Comparison of ENCODE assay signal across 9 cellular contexts in the genomic region with DNA sequence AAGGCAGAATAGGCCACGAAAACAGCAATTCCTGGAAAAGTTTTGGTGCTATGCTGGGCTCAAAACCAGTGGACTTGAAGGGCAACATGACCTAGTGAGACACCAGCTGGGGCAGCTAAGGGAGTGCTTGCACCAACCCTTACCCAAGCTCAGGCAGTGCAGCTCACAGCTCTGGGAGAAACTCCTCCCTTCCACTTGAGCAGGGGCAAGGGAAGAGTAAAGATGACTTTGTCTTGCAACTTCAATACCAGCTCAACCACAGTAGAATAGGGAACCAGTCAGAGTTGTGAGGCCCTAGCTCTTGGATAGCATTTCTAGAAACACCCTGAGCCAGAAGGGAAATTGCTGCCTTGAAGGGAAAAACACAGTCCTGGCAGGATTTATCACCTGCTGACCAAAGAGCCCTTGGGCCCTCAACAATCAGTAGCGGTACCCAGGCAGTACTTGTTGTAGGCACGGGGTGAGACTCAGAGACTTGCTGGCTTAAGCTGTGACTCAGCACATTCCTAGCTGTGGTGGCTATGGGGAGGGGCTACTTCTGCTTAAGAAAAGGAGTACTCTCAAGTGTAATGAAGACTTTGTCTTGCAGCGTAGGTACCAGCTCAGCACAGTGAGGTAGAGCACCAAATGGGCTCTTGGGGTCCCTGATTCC. TPM values are rescaled to one million over a fixed set of nuclear protein-coding genes. Genes with fewer than 3 reads are reported as not detected.
A peak's percentile ranks its signal among the peaks of the same experiment; 100 is the strongest.
DNase-seq lines count a peak whose midpoint lies in the region; ATAC-seq, FAIRE-seq and TF ChIP-seq lines count a peak whose summit lies in the region.
"Had no signal": no experiment of that assay in that cellular context is flagged by ENCODE, and none has a peak within 500 bp of the region (broad histone marks: within the 10 kb centered on the region; RNA-seq: fewer than 3 reads in every experiment).

No MANE protein-coding gene starts in this region.

- H2AK5ac ChIP-seq in H9 (ENCODE audit: insufficient read length, low read length): no peak overlapping the region

- DNase-seq in H9: peak; percentile 95
- peak; percentile 81 for DNase-seq in RCC 7860 (ENCODE audit: low spot score)
- DNase-seq in fibroblast of villous mesenchyme (ENCODE audit: low read depth): peak; percentile 85
- no peak for DNase-seq in sciatic nerve (ENCODE audit: low spot score)
- no peak for DNase-seq in HEK293T (ENCODE audit: extremely low spot score)
- no peak for DNase-seq in D341Med (ENCODE audit: low spot score)
- DNase-seq in SHP77 (lab: John Stamatoyannopoulos, UW): no peak
- DNase-seq: occipital lobe had no signal

- H3K9me3 ChIP-seq in H9 (ENCODE audit: control insufficient read depth, low read depth, low read length): no peaks in the 10 kb centered on the region

- TF ChIP-seq CTCF in H9 (conservative IDR thresholded peaks at IDR 0.05) (no peak), fibroblast of villous mesenchyme (IDR thresholded peaks at IDR 0.05; ENCODE audit: insufficient read depth, low read depth, low read length) (no peak)

- H3K4me3 Mint-ChIP-seq in H9: peak overlapping the region in 1 of 2 experiments; percentile 23; a peak in 2 of 5 replicates

- H4K20me1 ChIP-seq in H9 (ENCODE audit: control insufficient read depth, insufficient read depth, insufficient read length): no peaks in the 10 kb centered on the region

- H3K27me3 Mint-ChIP-seq in H9 (ENCODE audit: low read depth): no peaks in the 10 kb centered on the region; the same call in 1 of the 2 replicates

- no peak overlapping the region for H2BK5ac ChIP-seq in H9 (ENCODE audit: insufficient read length, low read length)

- H3K79me2 ChIP-seq in H9 (ENCODE audit: insufficient read depth, low read length): no peaks in the 10 kb centered on the region

- no peak overlapping the region for H3K4me3 ChIP-seq in fibroblast of villous mesenchyme (ENCODE audit: low read depth, low read length)

- no peak overlapping the region for H4K8ac ChIP-seq in H9 (replicated peaks; ENCODE audit: insufficient read length, low read depth, low read length)

- H3T11ph ChIP-seq in H9 (ENCODE audit: low read length): no peak overlapping the region

- WGBS in H9 (ENCODE audit: extremely low coverage, insufficient read length, low lambda C conversion rate): no CpG with 5 or more reads among the region's 4 CpGs

- no peak overlapping the region for H4K5ac ChIP-seq in H9 (ENCODE audit: insufficient read length, low read depth, low read length)

- peak overlapping the region; percentile 50 for H3K18ac ChIP-seq in H9 (ENCODE audit: insufficient read length, low read depth, low read length)

- ATAC-seq in sciatic nerve: peak; percentile 76
- ATAC-seq in GM21423 (IDR thresholded peaks at IDR 0.05; ENCODE audit: unreplicated experiment): no peak

- peak overlapping the region; percentile 58 to 97 (median 88); a peak in 4 of 7 replicates for H3K27ac Mint-ChIP-seq in H9

- no peak overlapping the region for H3K56ac ChIP-seq in H9 (ENCODE audit: insufficient read length, low read depth, low read length)

- H3K9ac ChIP-seq in H9 (ENCODE audit: extremely low read depth, insufficient read length, low read length): no peak overlapping the region

- peaks cover 12% of the 10 kb centered on the region; the same call in 1 of the 2 replicates for H3K4me1 ChIP-seq in H9 (ENCODE audit: insufficient read depth, low read length)

- H3K23me2 ChIP-seq in H9 (ENCODE audit: insufficient read length, low read depth, low read length, poor library complexity, severe bottlenecking): no peaks in the 10 kb centered on the region

- FAIRE-seq in RCC 7860 (lab: Jason Lieb, UNC): peak; percentile 64

- POLR2A ChIA-PET in HEK293T (lab: Yijun Ruan, JAX): no interaction called here

- no peak overlapping the region for H3K23ac ChIP-seq in H9 (ENCODE audit: insufficient read length, low read depth, low read length)

- no peak overlapping the region for H3K27ac ChIP-seq in H9 (ENCODE audit: insufficient read length, low read depth, low read length)

- peak overlapping the region; percentile 62 for H2BK120ac ChIP-seq in H9 (ENCODE audit: low read depth, low read length, poor library complexity, severe bottlenecking)

- intact Hi-C loops in sciatic nerve (cut with DNase I): no loop called here

- peak overlapping the region; percentile 25 for H2AFZ ChIP-seq in H9 (ENCODE audit: low read length)

- H3K36me3 Mint-ChIP-seq in H9 (ENCODE audit: insufficient read depth in 1 of 3, low read depth in 3 of 3): peaks cover 0 to 14% (median 2%) of the 10 kb centered on the region in 3 experiments; a peak in 4 of 7 replicates

- H2BK12ac ChIP-seq in H9 (ENCODE audit: insufficient read length, low read depth, low read length): no peak overlapping the region

- H4K91ac ChIP-seq in H9 (ENCODE audit: insufficient read length, low read depth, low read length): no peak overlapping the region

- peaks cover 0 to 8% of the 10 kb centered on the region in 2 experiments; a peak in 1 of 5 replicates for H3K9me3 Mint-ChIP-seq in H9

- H2BK15ac ChIP-seq in H9 (ENCODE audit: low read depth, low read length): no peak overlapping the region

- CTCF ChIA-PET in HEK293T (lab: Yijun Ruan, JAX): no interaction called here

- 0 out of 2 replicates have a peak overlapping the region, but pooled peaks have one; percentile 34 for H3K14ac ChIP-seq in H9 (ENCODE audit: insufficient read depth, low read length)

- H3K27me3 ChIP-seq in H9 (ENCODE audit: insufficient read depth, low read length): no peaks in the 10 kb centered on the region

- H3K4me2 ChIP-seq in H9 (ENCODE audit: insufficient read depth, insufficient read length, low read length): no peak overlapping the region

- H3K4me1 Mint-ChIP-seq in H9: peaks cover 21 to 23% of the 10 kb centered on the region in 2 experiments

- H2BK20ac ChIP-seq in H9 (ENCODE audit: low read depth, low read length, poor library complexity, severe bottlenecking): no peak overlapping the region

- no peaks in the 10 kb centered on the region for H3K79me1 ChIP-seq in H9 (ENCODE audit: insufficient read depth, low read depth, low read length, poor library complexity, severe bottlenecking)

- no peak overlapping the region for H3K4ac ChIP-seq in H9 (ENCODE audit: low read depth, low read length)

TF ChIP-seq in HEK293T, 16 proteins besides CTCF, POLR2A, EP300 and RAD21:
- no peak for TF ChIP-seq ZNF384 (IDR thresholded peaks at IDR 0.05)
- TF ChIP-seq L3MBTL2 (conservative IDR thresholded peaks at IDR 0.05): no peak
- no peak for TF ChIP-seq HDGF (IDR thresholded peaks at IDR 0.05; ENCODE audit: borderline replicate concordance)
- TF ChIP-seq FOXA1 (IDR thresholded peaks at IDR 0.05): no peak
- TF ChIP-seq FOXK2 (IDR thresholded peaks at IDR 0.05): no peak
- no peak for TF ChIP-seq TARDBP (IDR thresholded peaks at IDR 0.05)
- no peak for TF ChIP-seq CTBP1 (IDR thresholded peaks at IDR 0.05; ENCODE audit: borderline replicate concordance)

RNA-seq across cellular contexts. Expression of a gene that starts 19.7 kb away (rescaled TPM):
- total RNA-seq in H9 (2021) (1.5 and 1.7 TPM in 2 replicates), fibroblast of villous mesenchyme (2.2 and 3.5 TPM in 2 replicates), sciatic nerve (3.6 TPM)

Comparison
In these comparisons a context has a peak if more than half of its experiments do, and no peak if none do; other contexts are left out.
1. DNase-seq: peak in H9 (single experiment), RCC 7860 (single experiment) and fibroblast of villous mesenchyme (single experiment); none in sciatic nerve (single experiment), HEK293T (single experiment), D341Med (single experiment) and SHP77 (0 of 2).